8 cellular contexts compared by ENCODE assay signal in the genomic region with DNA sequence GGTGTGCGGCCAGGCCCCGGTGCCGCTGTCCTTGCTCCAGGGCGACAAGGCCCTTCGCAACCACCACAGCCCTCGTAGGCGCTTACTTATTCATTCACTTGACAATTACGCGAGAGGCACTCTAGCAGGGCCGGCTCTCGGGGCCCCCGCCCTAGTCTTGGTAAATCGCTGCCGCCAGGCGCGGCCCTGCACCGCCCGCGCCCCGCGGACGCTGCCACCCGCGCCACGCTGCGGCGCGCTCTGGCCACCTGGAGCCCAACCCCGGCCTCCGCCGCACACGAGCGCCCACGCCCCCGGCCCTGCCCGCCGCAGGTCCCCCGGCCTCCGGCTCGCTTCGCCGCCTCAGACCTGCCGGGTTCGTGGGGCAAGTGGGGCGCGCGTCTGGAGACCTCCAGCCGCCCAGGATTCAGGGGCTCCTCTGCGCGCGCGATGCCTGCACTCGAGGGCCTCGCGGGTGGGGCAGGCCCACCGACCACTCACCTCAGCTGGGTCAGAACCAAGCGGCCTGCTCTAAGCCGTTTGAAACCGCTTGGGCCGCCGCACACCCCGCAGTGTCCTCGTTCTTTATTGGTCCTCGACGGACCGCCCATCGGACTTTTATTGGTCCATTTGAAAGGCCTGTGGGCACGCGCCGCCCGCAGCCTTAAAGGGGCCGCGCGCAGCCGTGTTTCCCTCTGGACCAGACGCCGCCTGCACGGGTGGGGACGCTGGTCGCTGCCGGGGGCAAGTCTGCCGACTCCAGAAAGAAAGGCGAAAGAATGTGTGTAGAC. TPM values are rescaled to one million over a fixed set of nuclear protein-coding genes. Genes with fewer than 3 reads are reported as not detected.
DNase-seq lines count a peak whose midpoint lies in the region; ATAC-seq and TF ChIP-seq lines count a peak whose summit lies in the region.

Gene CKAP5, minus strand, starts transcription at position 541 of the 770 bp plus-strand sequence. CDS start 25,049 bp downstream, outside the sequence.

- DNase-seq in DMS 273 treated with DMSO at 0.1 percent for 48 hours (lab: John Stamatoyannopoulos, UW) (peak; percentile 58), HuH-7 (ENCODE audit: low spot score) (peak; percentile 97), OCI-LY7 (ENCODE audit: low spot score) (peak; percentile 94), activated T-cell treated with anti-CD3 and anti-CD28 coated beads for 4 hours (peak; percentile 72), epithelial cell of prostate (ENCODE audit: low read depth, low spot score) (peak; percentile 40)
- DNase-seq in stimulated activated CD8-positive, alpha-beta memory T cell treated with anti-CD3 and anti-CD28 coated beads, Interleukin-2, amount 100 ng/mL, for 48 hours (ENCODE audit: low read depth in 2 of 2): peak; percentile 80 to 84

- peak within 1 kb of the TSS; percentile 93 for H3K4me3 ChIP-seq in OCI-LY7 (ENCODE audit: low read depth, low read length, poor library complexity, severe bottlenecking)
- peak within 1 kb of the TSS; percentile 80 for H3K4me3 ChIP-seq in mononuclear cell (ENCODE audit: low read length)

- peak; percentile 93 for ATAC-seq in GM21515 (IDR thresholded peaks at IDR 0.05; ENCODE audit: unreplicated experiment)

- H3K4me2 ChIP-seq in OCI-LY7 (ENCODE audit: low read length): peak within 1 kb of the TSS; percentile 79

- H3K27ac ChIP-seq in OCI-LY7 (ENCODE audit: low read depth, low read length, poor library complexity, severe bottlenecking) (peak within 1 kb of the TSS; percentile 61), epithelial cell of prostate (peak within 1 kb of the TSS; percentile 65)

- intact Hi-C loops in OCI-LY7 (cut with micrococcal nuclease; ENCODE audit: unreplicated experiment): no loop called here

- no peak for TF ChIP-seq CTCF in OCI-LY7 (conservative IDR thresholded peaks at IDR 0.05; ENCODE audit: low read length)

- H2AFZ ChIP-seq in OCI-LY7 (ENCODE audit: low read length): peak within 1 kb of the TSS; percentile 78

- peaks cover 48% of the 10 kb centered on the region for H3K79me2 ChIP-seq in OCI-LY7 (ENCODE audit: insufficient read depth, low read depth, low read length)

- H3K9me3 ChIP-seq in OCI-LY7 (ENCODE audit: low read length) (no peaks in the 10 kb centered on the region), mononuclear cell (ENCODE audit: low read depth, low read length) (no peaks in the 10 kb centered on the region)

- CTCF ChIA-PET in OCI-LY7 (lab: Charles Lee; ENCODE audit: unreplicated experiment): interaction anchor here (0.6 kb wide), 1 partner anchor 150 kb away, joined by 3 read pairs; no protein-coding TSS in a partner anchor

- BruUV-seq in OCI-LY7 (replicated peaks; lab: Mats Ljungman, UMichigan): no TSS peak

- no peaks in the 10 kb centered on the region for H3K27me3 ChIP-seq in mononuclear cell (ENCODE audit: insufficient read depth, low read length)

- H3K4me1 ChIP-seq in OCI-LY7 (ENCODE audit: insufficient read depth, low read length, poor library complexity, severe bottlenecking) (peaks cover 18% of the 10 kb centered on the region), mononuclear cell (ENCODE audit: insufficient read depth, low read length) (peaks cover 24% of the 10 kb centered on the region)

- peaks cover 24% of the 10 kb centered on the region for H3K36me3 ChIP-seq in OCI-LY7 (ENCODE audit: insufficient read depth, low read length)

- POLR2A ChIA-PET in OCI-LY7 (lab: Charles Lee): interaction anchor here (0.7 to 1.8 kb wide), 6 partner anchors 11 to 501 kb away, joined by 3 to 6 read pairs (median 3); no protein-coding TSS in a partner anchor

- H3K9me2 ChIP-seq in OCI-LY7 (ENCODE audit: insufficient read depth, low read length): no peaks in the 10 kb centered on the region

- H4K20me1 ChIP-seq in OCI-LY7 (ENCODE audit: insufficient read depth, low read length): peaks cover 16% of the 10 kb centered on the region

RNA-seq across cellular contexts. Expression of gene CKAP5, which starts in this region (rescaled TPM):
- total RNA-seq in OCI-LY7 (2014; rRNA removed; shearing (Covaris generic)): 146 and 161 TPM in 2 replicates
- total RNA-seq in OCI-LY7 (2022): 243 and 275 TPM in 2 replicates
- total RNA-seq in mononuclear cell: 17.9 TPM

Comparison
In these comparisons a context has a peak if more than half of its experiments do, and no peak if none do; other contexts are left out.
1. Peak in every context shown above with its lines: DNase-seq, ATAC-seq, H3K4me3 ChIP-seq and H3K27ac ChIP-seq.
2. DNase-seq: peak in every context shown above with its lines; median percentile 97 in HuH-7; 94 in OCI-LY7; 82 in stimulated activated CD8-positive, alpha-beta memory T cell treated with anti-CD3 and anti-CD28 coated beads, Interleukin-2, amount 100 ng/mL, for 48 hours; 72 in activated T-cell treated with anti-CD3 and anti-CD28 coated beads for 4 hours; 58 in DMS 273 treated with DMSO at 0.1 percent for 48 hours; 40 in epithelial cell of prostate.